In genomic region chr17:70658840-70659239, GRCh38 we compare ENCODE assay signal across 20 cellular contexts.
"Had no signal": no experiment of that assay in that cellular context is flagged by ENCODE, and none has a peak within 500 bp of the region (broad histone marks: within the 10 kb centered on the region; RNA-seq: fewer than 3 reads in every experiment).

No MANE protein-coding gene starts in this region.

- H3K27me3 ChIP-seq: gastrocnemius medialis, right atrium auricular region, transverse colon, vagina had no signal

- ATAC-seq: effector memory CD8-positive, alpha-beta T cell; gastrocnemius medialis; left lobe of liver; natural killer cell; sciatic nerve; stimulated activated naive CD8-positive, alpha-beta T cell treated with anti-CD3 and anti-CD28 coated beads, Interleukin-15, amount 100 ng/mL, for 72 hours had no signal

- H3K9me3 ChIP-seq: gastrocnemius medialis, right atrium auricular region, suprapubic skin, transverse colon, vagina had no signal

- H3K27ac ChIP-seq: gastrocnemius medialis, parathyroid adenoma, right atrium auricular region, suprapubic skin, transverse colon, vagina had no signal

- H3K79me2 ChIP-seq: parathyroid adenoma had no signal

- H3K4me1 ChIP-seq: gastrocnemius medialis, parathyroid adenoma, right atrium auricular region, suprapubic skin, vagina had no signal

- H3K4me2 ChIP-seq: smooth muscle cell had no signal

- H2AFZ ChIP-seq: parathyroid adenoma had no signal

- H3K36me3 ChIP-seq: gastrocnemius medialis, right atrium auricular region, suprapubic skin, transverse colon, vagina had no signal

- H3K4me3 ChIP-seq: gastrocnemius medialis, right atrium auricular region, smooth muscle cell, suprapubic skin, transverse colon, vagina had no signal

- H3K9ac ChIP-seq: parathyroid adenoma had no signal

- DNase-seq: cortex of kidney; effector memory CD8-positive, alpha-beta T cell; gastrocnemius medialis; head of caudate nucleus; mesendoderm; natural killer cell; stimulated activated CD4-positive, alpha-beta T cell treated with anti-CD3 and anti-CD28 coated beads, Interleukin-12 subunit alpha, Interleukin-12 subunit beta, amount 100 ng/mL, for 4 hours; stimulated activated CD4-positive, alpha-beta T cell treated with anti-CD3 and anti-CD28 coated beads, Interleukin-1b, Interleukin-23, amount 100 ng/mL, for 48 hours; stimulated activated CD4-positive, alpha-beta T cell treated with anti-CD3 and anti-CD28 coated beads, Interleukin-4, amount 100 ng/mL, for 1 hour; stimulated activated CD8-positive, alpha-beta memory T cell treated with anti-CD3 and anti-CD28 coated beads, Interleukin-4, amount 100 ng/mL, for 48 hours; stimulated activated naive CD4-positive, alpha-beta T cell; stimulated activated naive CD8-positive, alpha-beta T cell treated with anti-CD3 and anti-CD28 coated beads, Interleukin-15, amount 100 ng/mL, for 72 hours; transverse colon had no signal
